ENCODE assay signal across 20 cellular contexts in the genomic region with DNA sequence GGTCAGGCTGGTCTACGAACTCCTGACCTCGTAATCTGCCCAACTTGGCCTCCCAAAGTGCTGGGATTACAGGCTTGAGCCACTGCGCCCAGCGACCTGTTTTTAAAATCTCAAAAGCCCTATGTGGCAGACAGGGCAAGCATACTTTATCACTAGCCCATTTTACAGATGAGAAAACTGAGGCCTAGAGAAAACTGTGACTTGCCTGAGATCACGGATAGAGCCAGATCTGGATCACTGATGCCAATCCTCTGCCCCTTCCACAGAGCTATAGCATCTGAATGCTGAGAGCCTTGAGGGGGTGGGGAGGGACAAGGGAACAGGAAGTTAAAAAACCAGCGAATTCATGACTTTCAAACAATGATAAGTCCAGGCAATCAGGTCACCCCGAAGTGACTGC. TPM values are rescaled to one million over a fixed set of nuclear protein-coding genes. Genes with fewer than 3 reads are reported as not detected.
"Had no signal": no experiment of that assay in that cellular context is flagged by ENCODE, and none has a peak within 500 bp of the region (broad histone marks: within the 10 kb centered on the region; RNA-seq: fewer than 3 reads in every experiment).

No MANE protein-coding gene starts in this region.

- H3K27ac ChIP-seq: adrenal gland, coronary artery, PC-9 had no signal

- H3K4me3 ChIP-seq: adrenal gland, coronary artery, PC-9 had no signal

- DNase-seq: activated CD4-positive, alpha-beta memory T cell treated with anti-CD3 and anti-CD28 coated beads for 36 hours; activated CD4-positive, alpha-beta T cell treated with anti-CD3 and anti-CD28 coated beads for 48 hours; activated CD4-positive, CD25-positive, alpha-beta regulatory T cell treated with anti-CD3 and anti-CD28 coated beads, Interleukin-2, amount 50 U/mL, for 72 hours; activated naive CD4-positive, alpha-beta T cell treated with anti-CD3 and anti-CD28 coated beads, Interleukin-2, amount 50 U/mL, for 16 hours; activated naive CD8-positive, alpha-beta T cell treated with anti-CD3 and anti-CD28 coated beads, Interleukin-2, amount 10 ng/mL, durations not matched to agents 7 days and 5 days; activated T-cell treated with anti-CD3 and anti-CD28 coated beads for 4 hours; activated T-cell treated with anti-CD3 and anti-CD28 coated beads, Interleukin-2, amount 50 U/mL, for 48 hours; adrenal gland; NCI-H146; NCI-H187 treated with DMSO at 0.1 percent for 48 hours; NCI-H524; PC-9; T-cell; T-helper 2 cell had no signal

- H3K36me3 Mint-ChIP-seq: activated CD4-positive, alpha-beta memory T cell treated with anti-CD3 and anti-CD28 coated beads for 36 hours; activated naive CD8-positive, alpha-beta T cell treated with anti-CD3 and anti-CD28 coated beads, Interleukin-2, amount 10 ng/mL, durations not matched to agents 7 days and 5 days; T-cell; WTC11 had no signal

- H3K4me1 ChIP-seq: adrenal gland had no signal

- H3K4me2 ChIP-seq: PC-9 had no signal

- H3K9me3 ChIP-seq: adrenal gland had no signal

- H3K36me3 ChIP-seq: adrenal gland had no signal

- H3K27ac Mint-ChIP-seq: activated naive CD8-positive, alpha-beta T cell treated with anti-CD3 and anti-CD28 coated beads, Interleukin-2, amount 10 ng/mL, durations not matched to agents 7 days and 5 days; activated T-helper 2 cell treated with anti-CD3 and anti-CD28 coated beads, Interferon-gamma antibody, Interleukin-2, Interleukin-4, amounts not matched to agents 10 μg/mL and 5 μg/mL and 100 μg/mL, durations not matched to agents 14 hours and 24 hours and 36 hours; T-cell had no signal

- H3K9me3 Mint-ChIP-seq: activated CD4-positive, alpha-beta memory T cell treated with anti-CD3 and anti-CD28 coated beads for 36 hours; activated naive CD8-positive, alpha-beta T cell treated with anti-CD3 and anti-CD28 coated beads, Interleukin-2, amount 10 ng/mL, durations not matched to agents 7 days and 5 days; activated T-helper 2 cell treated with anti-CD3 and anti-CD28 coated beads, Interferon-gamma antibody, Interleukin-2, Interleukin-4, amounts not matched to agents 10 μg/mL and 5 μg/mL and 100 μg/mL, durations not matched to agents 14 hours and 24 hours and 36 hours; T-cell; WTC11 had no signal

- H3K4me3 Mint-ChIP-seq: activated CD4-positive, alpha-beta memory T cell treated with anti-CD3 and anti-CD28 coated beads for 36 hours; activated naive CD8-positive, alpha-beta T cell treated with anti-CD3 and anti-CD28 coated beads, Interleukin-2, amount 10 ng/mL, durations not matched to agents 7 days and 5 days; T-cell; WTC11 had no signal

RNA-seq across cellular contexts. Expression of a gene that starts 7.4 kb away (rescaled TPM):
- total RNA-seq: activated CD4-positive, alpha-beta memory T cell treated with anti-CD3 and anti-CD28 coated beads for 36 hours; adrenal gland; cardiac septum; MCF 10A; PC-9 had no signal
- polyA plus RNA-seq: adrenal gland had no signal

RNA-seq across cellular contexts. Expression of a gene that starts 36.6 kb away (rescaled TPM):
- total RNA-seq: SK-MEL-5 had no signal
